ENCODE assay signal across 8 cellular contexts in genomic region chr11:58575377-58576020, GRCh38. TPM values are rescaled to one million over a fixed set of nuclear protein-coding genes. Genes with fewer than 3 reads are reported as not detected.
DNase-seq lines count a peak whose midpoint lies in the region; ATAC-seq, FAIRE-seq and TF ChIP-seq lines count a peak whose summit lies in the region.

TSS of gene LPXN (minus strand) at chr11:58575856. CDS start at chr11:58575772, 84 bp downstream.

- ATAC-seq in activated CD4-positive, alpha-beta T cell treated with anti-CD3 and anti-CD28 coated beads for 36 hours: no peak
- ATAC-seq in HG03469 (IDR thresholded peaks at IDR 0.05; ENCODE audit: unreplicated experiment): no peak

- H3K4me3 Mint-ChIP-seq in IgD-negative memory B cell (peak within 1 kb of the TSS; percentile 94 to 99 (median 98)), osteocyte (ENCODE audit: unreplicated experiment) (no peak within 1 kb of the TSS)
- peak within 1 kb of the TSS; percentile 89 for H3K4me3 Mint-ChIP-seq in activated CD4-positive, alpha-beta T cell treated with anti-CD3 and anti-CD28 coated beads for 36 hours

- no peak within 1 kb of the TSS for H2BK5ac ChIP-seq in H1 (ENCODE audit: low read depth, low read length)

- no peak within 1 kb of the TSS for H2BK120ac ChIP-seq in H1 (replicated peaks; ENCODE audit: low read depth, low read length)

- H3K27me3 Mint-ChIP-seq in IgD-negative memory B cell (no peaks in the 10 kb centered on the region), osteocyte (ENCODE audit: unreplicated experiment) (no peaks in the 10 kb centered on the region)
- no peaks in the 10 kb centered on the region for H3K27me3 Mint-ChIP-seq in activated CD4-positive, alpha-beta T cell treated with anti-CD3 and anti-CD28 coated beads for 36 hours

- no peak for FAIRE-seq in H1 (lab: Jason Lieb, UNC)

- no peak within 1 kb of the TSS for H3K14ac ChIP-seq in H1 (ENCODE audit: insufficient read length)

- peak within 1 kb of the TSS; percentile 32; the same call in 1 of the 2 replicates for H3K18ac ChIP-seq in H1 (ENCODE audit: extremely low read depth, low read length)

- intact Hi-C loops in activated CD4-positive, alpha-beta T cell treated with anti-CD3 and anti-CD28 coated beads for 36 hours (cut with DNase I, micrococcal nuclease): loop anchor here (2.0 to 10.0 kb wide), 13 partner anchors 42 to 1241 kb away; partner anchors contain the start of genes MRPL16 (in 1 of the 2), OSBP (in 1 of the 2), P2RX3 (in 1 of the 2) and SLC43A3 (in 1 of the 2)

- H3K4ac ChIP-seq in H1 (replicated peaks; ENCODE audit: insufficient read length, low read depth, low read length): no peak within 1 kb of the TSS

- TF ChIP-seq EP300 in H1 (IDR thresholded peaks at IDR 0.05; ENCODE audit: borderline replicate concordance in 1 of 2, low read depth in 2 of 2, low read length in 2 of 2): no peak

- H3K36me3 Mint-ChIP-seq in IgD-negative memory B cell: no peaks in the 10 kb centered on the region
- H3K36me3 Mint-ChIP-seq in activated CD4-positive, alpha-beta T cell treated with anti-CD3 and anti-CD28 coated beads for 36 hours (ENCODE audit: low read depth): peaks cover 40% of the 10 kb centered on the region
- H3K36me3 Mint-ChIP-seq in osteocyte (ENCODE audit: unreplicated experiment): peaks cover under 1% of the 10 kb centered on the region

- TF ChIP-seq CTCF in BJ (IDR thresholded peaks at IDR 0.05; ENCODE audit: insufficient read depth, low read depth, low read length): no peak
- TF ChIP-seq CTCF in H1 (IDR thresholded peaks at IDR 0.05; ENCODE audit: control extremely low read depth in 1 of 3, insufficient read depth in 1 of 3, low read depth in 1 of 3, low read length in 3 of 3): no peak
- TF ChIP-seq CTCF in osteocyte (IDR thresholded peaks at IDR 0.05): no peak

- H3K23ac ChIP-seq in H1 (ENCODE audit: insufficient read length): no peak within 1 kb of the TSS

- no peaks in the 10 kb centered on the region for H4K20me1 ChIP-seq in H1 (replicated peaks in 1 of 2; ENCODE audit: control insufficient read depth in 1 of 2, insufficient read depth in 2 of 2, low read length in 2 of 2)

- no peak within 1 kb of the TSS for H2BK12ac ChIP-seq in H1 (ENCODE audit: low read depth, low read length)

- H3K27ac Mint-ChIP-seq in IgD-negative memory B cell: peak within 1 kb of the TSS; percentile 99 to 100 (median 99)
- H3K27ac Mint-ChIP-seq in activated CD4-positive, alpha-beta T cell treated with anti-CD3 and anti-CD28 coated beads for 36 hours: peak within 1 kb of the TSS; percentile 96
- H3K27ac Mint-ChIP-seq in osteocyte (ENCODE audit: unreplicated experiment): peak within 1 kb of the TSS; percentile 99

- H3K27ac ChIP-seq in H1 (ENCODE audit: low read depth, low read length): no peak within 1 kb of the TSS

- DNase-seq in BJ (ENCODE audit: low read depth): no peak
- DNase-seq in activated CD4-positive, alpha-beta T cell treated with anti-CD3 and anti-CD28 coated beads for 36 hours: peak; percentile 60
- DNase-seq in H1 (ENCODE audit: low read depth in 1 of 2, low spot score in 2 of 2): no peak
- DNase-seq in osteocyte (ENCODE audit: extremely low spot score, unreplicated experiment): no peak
- no peak for DNase-seq in HPDE6-E6E7 (ENCODE audit: extremely low spot score)
- DNase-seq in COLO829 (ENCODE audit: low spot score): no peak

- TF ChIP-seq RAD21 in H1 (IDR thresholded peaks at IDR 0.05 in 1 of 2, conservative IDR thresholded peaks at IDR 0.05 in 1 of 2; ENCODE audit: low read depth in 2 of 2, low read length in 2 of 2): no peak

- H4K8ac ChIP-seq in H1 (ENCODE audit: extremely low read depth, insufficient read depth, low read length): no peak within 1 kb of the TSS

- no peaks in the 10 kb centered on the region for H3K9me3 ChIP-seq in H1 (ENCODE audit: insufficient read depth in 2 of 2, low read depth in 1 of 2, low read length in 1 of 2)

- H2BK20ac ChIP-seq in H1 (ENCODE audit: low read length): no peak within 1 kb of the TSS

- no peak within 1 kb of the TSS for H3K56ac ChIP-seq in H1 (replicated peaks; ENCODE audit: insufficient read length, low read depth, low read length)

- no peaks in the 10 kb centered on the region for H3K36me3 ChIP-seq in BJ (ENCODE audit: control insufficient read depth, insufficient read depth, low read length)
- no peaks in the 10 kb centered on the region; a peak in 1 of 8 replicates for H3K36me3 ChIP-seq in H1 (ENCODE audit: control insufficient read depth in 2 of 4, insufficient read depth in 4 of 4, low read length in 3 of 4)

- TF ChIP-seq POLR2A in H1 (IDR thresholded peaks at IDR 0.05; ENCODE audit: control extremely low read depth in 1 of 2, low read depth in 2 of 2, low read length in 2 of 2): no peak

- no peaks in the 10 kb centered on the region for H3K23me2 ChIP-seq in H1 (ENCODE audit: low read depth, low read length)

- POLR2A ChIA-PET in BJ (lab: Charles Lee): no interaction called here
- POLR2A ChIA-PET in activated CD4-positive, alpha-beta T cell treated with anti-CD3 and anti-CD28 coated beads for 36 hours (lab: Charles Lee): interaction anchor here (0.7 to 3.6 kb wide), 3 partner anchors 17 to 31 kb away, joined by 3 to 23 read pairs (median 4); no protein-coding TSS in a partner anchor
- POLR2A ChIA-PET in H1 (lab: Charles Lee; ENCODE audit: partially characterized antibody): interaction anchor here (1.3 kb wide), 1 partner anchor 325 kb away, joined by 3 read pairs; no protein-coding TSS in a partner anchor

- H2AFZ ChIP-seq in H1 (ENCODE audit: low read length): no peak within 1 kb of the TSS

- peak within 1 kb of the TSS; percentile 5; the same call in 1 of the 2 replicates for H3K4me3 ChIP-seq in BJ (ENCODE audit: low read depth, low read length)
- H3K4me3 ChIP-seq in H1 (ENCODE audit: extremely low read depth in 1 of 4, insufficient read depth in 2 of 4, low read depth in 3 of 4, low read length in 4 of 4): peak within 1 kb of the TSS in 1 of 4 experiments; percentile 98; a peak in 1 of 8 replicates

- H3K9me3 Mint-ChIP-seq in IgD-negative memory B cell: no peaks in the 10 kb centered on the region
- H3K9me3 Mint-ChIP-seq in activated CD4-positive, alpha-beta T cell treated with anti-CD3 and anti-CD28 coated beads for 36 hours (ENCODE audit: low read depth): no peaks in the 10 kb centered on the region
- H3K9me3 Mint-ChIP-seq in osteocyte (ENCODE audit: unreplicated experiment): no peaks in the 10 kb centered on the region

- no peak within 1 kb of the TSS for H2BK15ac ChIP-seq in H1 (ENCODE audit: low read length)

- H3K27me3 ChIP-seq in BJ (ENCODE audit: control insufficient read depth, insufficient read depth, low read length): no peaks in the 10 kb centered on the region
- H3K27me3 ChIP-seq in H1 (replicated peaks in 1 of 4; ENCODE audit: control insufficient read depth in 3 of 4, extremely low read depth in 1 of 4, insufficient read depth in 3 of 4, low read length in 3 of 4): no peaks in the 10 kb centered on the region

- peak within 1 kb of the TSS; percentile 78 to 82; a peak in 3 of 4 replicates for H3K4me2 ChIP-seq in H1 (ENCODE audit: insufficient read depth in 1 of 2, low read depth in 2 of 2, low read length in 2 of 2)

- 87% methylated on average over 6 of the region's 6 CpGs; no CpG with 5 or more reads in 1 of the 2 experiments for WGBS in H1 (ENCODE audit: extremely low coverage in 1 of 2, insufficient coverage in 1 of 2, insufficient read length in 1 of 2, insufficient replicate concordance in 2 of 2, low coverage in 1 of 2, low lambda C conversion rate in 2 of 2, missing lambda C conversion rate in 1 of 2), 2 experiments

- H3K4me1 Mint-ChIP-seq in IgD-negative memory B cell: peaks cover 33 to 54% (median 49%) of the 10 kb centered on the region in 3 donors
- H3K4me1 Mint-ChIP-seq in activated CD4-positive, alpha-beta T cell treated with anti-CD3 and anti-CD28 coated beads for 36 hours: peaks cover 36% of the 10 kb centered on the region
- H3K4me1 Mint-ChIP-seq in osteocyte (ENCODE audit: unreplicated experiment): peaks cover 32% of the 10 kb centered on the region

- H3K4me1 ChIP-seq in H1 (replicated peaks in 1 of 4; ENCODE audit: control insufficient read depth in 3 of 4, insufficient read depth in 4 of 4, low read length in 3 of 4): peaks cover 0 to 2% (median 0%) of the 10 kb centered on the region in 4 experiments; a peak in 2 of 7 replicates

- H4K5ac ChIP-seq in H1 (ENCODE audit: insufficient read length, low read depth, low read length): no peak within 1 kb of the TSS

- CTCF ChIA-PET in BJ (lab: Yijun Ruan, JAX) (interaction anchor here (0.6 to 4.4 kb wide), 3 partner anchors 9 to 102 kb away, joined by 3 to 45 read pairs (median 8); no protein-coding TSS in a partner anchor), H1 (lab: Charles Lee; ENCODE audit: partially characterized antibody) (interaction anchor here (0.6 to 3.1 kb wide), 5 partner anchors 8 to 466 kb away, joined by 3 to 26 read pairs (median 5); no protein-coding TSS in a partner anchor)
- CTCF ChIA-PET in activated CD4-positive, alpha-beta T cell treated with anti-CD3 and anti-CD28 coated beads for 36 hours (lab: Charles Lee): interaction anchor here (0.9 to 6.1 kb wide), 5 partner anchors 7 to 54 kb away, joined by 4 to 45 read pairs (median 32); no protein-coding TSS in a partner anchor

- H3K79me1 ChIP-seq in H1 (ENCODE audit: low read depth, low read length): no peaks in the 10 kb centered on the region

- H3K79me2 ChIP-seq in H1 (ENCODE audit: control insufficient read depth in 1 of 2, insufficient read depth in 2 of 2, low read length in 2 of 2): peaks cover 1 to 11% of the 10 kb centered on the region in 2 experiments; a peak in 3 of 4 replicates

- H2AK5ac ChIP-seq in H1 (ENCODE audit: low read depth, low read length): no peak within 1 kb of the TSS

- H4K91ac ChIP-seq in H1 (replicated peaks; ENCODE audit: insufficient read length, low read length): no peak within 1 kb of the TSS

- H3K9ac ChIP-seq in H1 (replicated peaks in 1 of 4; ENCODE audit: extremely low read depth in 1 of 4, low read depth in 3 of 4, low read length in 3 of 4): no peak within 1 kb of the TSS

TF ChIP-seq in H1, 55 proteins besides CTCF, POLR2A, EP300 and RAD21 (continues in another document):
- TF ChIP-seq SP2 (IDR thresholded peaks at IDR 0.05; ENCODE audit: low read length): no peak
- TF ChIP-seq RXRA (IDR thresholded peaks at IDR 0.05; ENCODE audit: insufficient read depth, low read depth, low read length): no peak

RNA-seq across cellular contexts. Expression of gene LPXN, which starts in this region (rescaled TPM):
- polyA plus RNA-seq in BJ (2011; rRNA removed) (29.2 TPM in 2 replicates), IgD-negative memory B cell (141 TPM), H1 (2011; rRNA removed) (2.5 and 2.7 TPM in 2 replicates)
- polyA minus RNA-seq in BJ (2011; rRNA and poly(A)+ RNA removed): 17.4 and 21.2 TPM in 2 replicates
- 100 to 1,000 TPM; 110 to 163 TPM for total RNA-seq in activated CD4-positive, alpha-beta T cell treated with anti-CD3 and anti-CD28 coated beads for 36 hours
- total RNA-seq in H1 (2021; fragmentation: NEBNext Ultra II Directional; extraction: Animal tissue kit (Norgen Biotek cat#: 25700)): 0.69 and 1.4 TPM in 2 replicates
- polyA plus RNA-seq in H1 (2011; cell fraction: cytosol; rRNA removed): 3.0 TPM
- 5.6 TPM for polyA plus RNA-seq in H1 (2011; cell fraction: nucleus; rRNA removed)
- polyA plus RNA-seq in H1 (2012, experiment 1 of 2): 1.1 to 1.5 TPM (median 1.4 TPM) in 4 replicates
- polyA plus RNA-seq in H1 (2012, experiment 2 of 2): 0.37 TPM
- 1.2 TPM for polyA plus RNA-seq in H1 (2013, experiment 1 of 2)
- polyA plus RNA-seq in H1 (2013, experiment 2 of 2): 1.3 TPM
- polyA minus RNA-seq in H1 (2011; rRNA and poly(A)+ RNA removed): 5.1 and 6.7 TPM in 2 replicates
- not detected for polyA minus RNA-seq in H1 (2011; cell fraction: cytosol; rRNA and poly(A)+ RNA removed)
- polyA minus RNA-seq in H1 (2011; cell fraction: nucleus; rRNA and poly(A)+ RNA removed): 10.1 TPM
- 6.2 and 7.3 TPM in 2 replicates for total RNA-seq in osteocyte

Comparison
In these comparisons a context has a peak if more than half of its experiments do, and no peak if none do; other contexts are left out.
1. RNA of gene LPXN (total RNA-seq): 110 to 163 TPM in activated CD4-positive, alpha-beta T cell treated with anti-CD3 and anti-CD28 coated beads for 36 hours; 6.2 to 7.3 TPM in osteocyte and 0.69 to 1.4 TPM in H1; every median in the first group is over 10 times any median in the second.
2. Peak in every context shown above with its lines, with median percentiles within 50 percentile points of each other: H3K27ac Mint-ChIP-seq.